8 cellular contexts compared by ENCODE assay signal in the genomic region with DNA sequence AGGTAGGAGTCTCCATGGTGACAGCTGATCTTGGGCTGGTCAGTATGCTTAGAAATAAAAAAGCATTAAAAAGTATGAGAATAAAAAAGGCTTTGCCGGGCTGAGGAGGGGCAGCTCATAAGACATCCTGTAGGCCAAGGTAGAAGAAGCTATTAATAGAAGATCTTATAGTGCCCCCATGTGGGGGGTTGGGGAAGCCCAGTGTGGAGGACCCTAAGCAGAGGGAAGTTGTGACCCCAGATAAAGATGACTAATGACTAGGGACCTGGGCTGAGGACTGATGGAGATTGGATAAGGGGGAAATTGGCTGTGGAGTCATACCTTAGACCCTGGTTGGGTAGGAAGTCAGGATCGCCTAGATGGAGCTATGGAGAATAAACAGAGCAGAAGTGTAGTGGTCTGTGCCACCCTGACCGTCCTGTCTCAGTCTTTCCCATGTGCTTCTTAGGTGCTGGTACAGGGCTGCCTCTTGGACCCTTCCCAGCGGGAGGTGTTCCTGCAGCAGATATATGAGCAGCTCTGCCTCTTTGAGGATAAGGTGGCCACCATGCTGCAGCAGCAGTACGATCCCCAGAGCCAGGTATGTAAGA. TPM values are rescaled to one million over a fixed set of nuclear protein-coding genes. Genes with fewer than 3 reads are reported as not detected.
DNase-seq lines count a peak whose midpoint lies in the region; ATAC-seq lines count a peak whose summit lies in the region.

No MANE protein-coding gene starts in this region.

- intact Hi-C loops in aorta (cut with DNase I), result loop anchor here in 1 of 2 donors (2.0 kb wide), 1 partner anchor 188 kb away; no protein-coding TSS in a partner anchor

- no peak overlapping the region for H3K27ac ChIP-seq in aorta (ENCODE audit: low read depth in 1 of 2, low read length in 2 of 2)

- H3K27me3 ChIP-seq in aorta (ENCODE audit: control insufficient read depth in 1 of 2, insufficient read depth in 2 of 2, low read length in 1 of 2), result no peaks in the 10 kb centered on the region

- H3K4me3 ChIP-seq in aorta (ENCODE audit: low read length in 2 of 2), result no peak overlapping the region

- ATAC-seq in aorta (ENCODE audit: low FRiP score) (peak; percentile 79), GM18498 (IDR thresholded peaks at IDR 0.05; ENCODE audit: unreplicated experiment) (no peak)

- no peaks in the 10 kb centered on the region for H3K9me3 ChIP-seq in aorta (ENCODE audit: control insufficient read depth, low read length)

- DNase-seq in COR-L47 (lab: John Stamatoyannopoulos, UW) (peak; percentile 41), KG1 (lab: John Stamatoyannopoulos, UW) (peak; percentile 6), RPMI8226 (peak; percentile 68), globus pallidus (ENCODE audit: low spot score) (peak; percentile 47), pulmonary artery endothelial cell (ENCODE audit: low read depth, low spot score) (peak; percentile 24), aorta (peak in 1 of 2 donors; percentile 70)
- peak; percentile 24 to 39 for DNase-seq in activated T-helper 1 cell treated with anti-CD3 and anti-CD28 coated beads, Interleukin-2, amount 50 U/mL, for 16 hours (ENCODE audit: low read depth in 1 of 2, low spot score in 1 of 2)

- no peaks in the 10 kb centered on the region for H3K4me1 ChIP-seq in aorta (ENCODE audit: control insufficient read depth in 1 of 2, insufficient read depth in 2 of 2, low read length in 2 of 2)

- whole genome bisulfite sequencing in aorta, 2 donors, result 72 to 84% methylated on average over 5 of the region's 5 CpGs

- peaks cover 10 to 12% of the 10 kb centered on the region in 2 donors for H3K36me3 ChIP-seq in aorta (ENCODE audit: control insufficient read depth in 1 of 2, insufficient read depth in 2 of 2, low read length in 1 of 2)

RNA-seq across cellular contexts. Expression of a gene that starts 25.0 kb away (rescaled TPM):
- 15.1 and 22.0 TPM in 2 replicates for total RNA-seq in pulmonary artery endothelial cell
- total RNA-seq in aorta, result 10 to 100 TPM; 70.6 to 91.5 TPM
- 10 to 100 TPM in 1 of 2 donors, 1 to 10 TPM in 1; 5.6 to 22.6 TPM for polyA plus RNA-seq in aorta

RNA-seq across cellular contexts. Expression of a gene that starts 25.1 kb away (rescaled TPM):
- total RNA-seq in pulmonary artery endothelial cell (44.1 and 60.8 TPM in 2 replicates), aorta (10 to 100 TPM; 32.6 to 34.9 TPM)
- polyA plus RNA-seq in aorta, result 10 to 100 TPM; 28.9 to 32.2 TPM

RNA-seq across cellular contexts. Expression of a gene that starts 39.0 kb away (rescaled TPM):
- total RNA-seq in pulmonary artery endothelial cell (133 and 149 TPM in 2 replicates), aorta (10 to 100 TPM; 38.0 to 63.3 TPM)
- 100 to 1,000 TPM in 1 of 2 donors, 10 to 100 TPM in 1; 63.9 to 190 TPM for polyA plus RNA-seq in aorta

RNA-seq across cellular contexts. Expression of a gene that starts 46.9 kb away (rescaled TPM):
- total RNA-seq in pulmonary artery endothelial cell, result 57.0 and 84.4 TPM in 2 replicates
- 10 to 100 TPM; 57.4 to 57.9 TPM for total RNA-seq in aorta
- polyA plus RNA-seq in aorta, result 10 to 100 TPM; 27.8 to 60.5 TPM

RNA-seq across cellular contexts. Expression of a gene that starts 55.9 kb away (rescaled TPM):
- total RNA-seq in pulmonary artery endothelial cell (69.2 and 189 TPM in 2 replicates), aorta (1 to 10 TPM in 1 of 2 donors, under 1 TPM in 1; 0.68 to 1.1 TPM)
- polyA plus RNA-seq in aorta, result 1 to 10 TPM in 1 of 2 donors, under 1 TPM in 1; 0.36 to 1.0 TPM
